Comparison of ENCODE assay signal across 19 cellular contexts in genomic region chr3:65490132-65490531, GRCh38.
"Had no signal": no experiment of that assay in that cellular context is flagged by ENCODE, and none has a peak within 500 bp of the region (broad histone marks: within the 10 kb centered on the region; RNA-seq: fewer than 3 reads in every experiment).

No MANE protein-coding gene starts in this region.

- H3K36me3 ChIP-seq: breast epithelium, ovary, right lobe of liver had no signal

- H3K9me3 ChIP-seq: breast epithelium, esophagus squamous epithelium, ovary, right lobe of liver, tibial nerve had no signal

- H3K27me3 ChIP-seq: breast epithelium, esophagus squamous epithelium, ovary, right lobe of liver, tibial nerve had no signal

- H3K4me3 ChIP-seq: breast epithelium, esophagus squamous epithelium, ovary, right lobe of liver, tibial nerve had no signal

- DNase-seq: activated CD4-positive, alpha-beta T cell treated with anti-CD3 and anti-CD28 coated beads for 36 hours; activated CD4-positive, CD25-positive, alpha-beta regulatory T cell; activated CD8-positive, alpha-beta memory T cell treated with anti-CD3 and anti-CD28 coated beads, Interleukin-2, amount 10 ng/mL, durations not matched to agents 7 days and 5 days; activated CD8-positive, alpha-beta T cell treated with anti-CD3 and anti-CD28 coated beads, Interleukin-2, amount 10 ng/mL, durations not matched to agents 7 days and 5 days; activated naive CD8-positive, alpha-beta T cell treated with anti-CD3 and anti-CD28 coated beads, Interleukin-2, amount 50 U/mL, for 24 hours; activated T-cell treated with anti-CD3 and anti-CD28 coated beads, Interleukin-2, amount 50 U/mL, for 48 hours; amygdala; central memory CD4-positive, alpha-beta T cell; esophagus squamous epithelium; foreskin melanocyte; kidney; left colon; mesendoderm; ovary; right lobe of liver; stimulated activated CD4-positive, alpha-beta T cell treated with anti-CD3 and anti-CD28 coated beads, Interleukin-2, amount 100 ng/mL, for 48 hours; stimulated activated naive CD4-positive, alpha-beta T cell treated with Interleukin-2 at 50 U/mL for 16 hours had no signal
